In the genomic region with DNA sequence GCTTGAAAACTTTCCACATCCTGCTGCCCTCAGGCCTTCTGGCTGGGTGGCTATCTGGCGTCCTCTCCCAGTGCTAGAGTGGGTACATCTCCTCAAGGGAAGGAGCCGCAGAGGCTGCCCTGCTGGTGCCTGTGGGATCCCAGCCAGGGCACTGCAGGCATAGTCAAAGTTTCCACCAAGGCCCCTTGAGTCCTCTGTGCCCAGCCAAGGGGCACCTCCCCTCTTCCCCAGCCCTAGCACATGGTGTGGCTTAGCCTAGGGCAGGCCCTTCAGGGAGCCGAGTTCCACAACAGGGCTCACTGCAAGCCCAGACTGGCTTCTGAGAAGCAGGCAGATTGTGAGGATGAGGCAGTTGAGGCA, we compare ENCODE assay signal across 1 cellular context.
TF ChIP-seq lines count a peak whose summit lies in the region.

No MANE protein-coding gene starts in this region.

TF ChIP-seq in SK-N-SH treated with all-trans-retinoic acid at 6 μM for 48 hours, 23 proteins besides CTCF, POLR2A, EP300 and RAD21 (continued from another document):
- TF ChIP-seq, protein P1, sequence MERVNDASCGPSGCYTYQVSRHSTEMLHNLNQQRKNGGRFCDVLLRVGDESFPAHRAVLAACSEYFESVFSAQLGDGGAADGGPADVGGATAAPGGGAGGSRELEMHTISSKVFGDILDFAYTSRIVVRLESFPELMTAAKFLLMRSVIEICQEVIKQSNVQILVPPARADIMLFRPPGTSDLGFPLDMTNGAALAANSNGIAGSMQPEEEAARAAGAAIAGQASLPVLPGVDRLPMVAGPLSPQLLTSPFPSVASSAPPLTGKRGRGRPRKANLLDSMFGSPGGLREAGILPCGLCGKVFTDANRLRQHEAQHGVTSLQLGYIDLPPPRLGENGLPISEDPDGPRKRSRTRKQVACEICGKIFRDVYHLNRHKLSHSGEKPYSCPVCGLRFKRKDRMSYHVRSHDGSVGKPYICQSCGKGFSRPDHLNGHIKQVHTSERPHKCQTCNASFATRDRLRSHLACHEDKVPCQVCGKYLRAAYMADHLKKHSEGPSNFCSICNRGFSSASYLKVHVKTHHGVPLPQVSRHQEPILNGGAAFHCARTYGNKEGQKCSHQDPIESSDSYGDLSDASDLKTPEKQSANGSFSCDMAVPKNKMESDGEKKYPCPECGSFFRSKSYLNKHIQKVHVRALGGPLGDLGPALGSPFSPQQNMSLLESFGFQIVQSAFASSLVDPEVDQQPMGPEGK (CRISPR knock-in tag; IDR thresholded peaks at IDR 0.05; ENCODE audit: borderline replicate concordance), result no peak
- TF ChIP-seq, protein P2, sequence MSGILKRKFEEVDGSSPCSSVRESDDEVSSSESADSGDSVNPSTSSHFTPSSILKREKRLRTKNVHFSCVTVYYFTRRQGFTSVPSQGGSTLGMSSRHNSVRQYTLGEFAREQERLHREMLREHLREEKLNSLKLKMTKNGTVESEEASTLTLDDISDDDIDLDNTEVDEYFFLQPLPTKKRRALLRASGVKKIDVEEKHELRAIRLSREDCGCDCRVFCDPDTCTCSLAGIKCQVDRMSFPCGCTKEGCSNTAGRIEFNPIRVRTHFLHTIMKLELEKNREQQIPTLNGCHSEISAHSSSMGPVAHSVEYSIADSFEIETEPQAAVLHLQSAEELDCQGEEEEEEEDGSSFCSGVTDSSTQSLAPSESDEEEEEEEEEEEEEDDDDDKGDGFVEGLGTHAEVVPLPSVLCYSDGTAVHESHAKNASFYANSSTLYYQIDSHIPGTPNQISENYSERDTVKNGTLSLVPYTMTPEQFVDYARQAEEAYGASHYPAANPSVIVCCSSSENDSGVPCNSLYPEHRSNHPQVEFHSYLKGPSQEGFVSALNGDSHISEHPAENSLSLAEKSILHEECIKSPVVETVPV (CRISPR knock-in tag; IDR thresholded peaks at IDR 0.05), result no peak
- TF ChIP-seq ZNF70 (CRISPR knock-in tag; IDR thresholded peaks at IDR 0.05) (no peak), ISL1 (CRISPR knock-in tag; IDR thresholded peaks at IDR 0.05) (no peak), ZFP3 (CRISPR knock-in tag; IDR thresholded peaks at IDR 0.05) (no peak), PPARA (CRISPR knock-in tag; IDR thresholded peaks at IDR 0.05; ENCODE audit: borderline replicate concordance) (no peak), ZC3H10 (CRISPR knock-in tag; IDR thresholded peaks at IDR 0.05) (no peak), SNAI2 (CRISPR knock-in tag; IDR thresholded peaks at IDR 0.05) (no peak)
